Comparison of ENCODE assay signal across 8 cellular contexts in genomic region chr21:33478182-33478581, GRCh38. TPM values are rescaled to one million over a fixed set of nuclear protein-coding genes. Genes with fewer than 3 reads are reported as not detected.
A peak's percentile ranks its signal among the peaks of the same experiment; 100 is the strongest.
DNase-seq lines count a peak whose midpoint lies in the region; ATAC-seq, FAIRE-seq and TF ChIP-seq lines count a peak whose summit lies in the region.

No MANE protein-coding gene starts in this region.

- TF ChIP-seq CTCF in heart right ventricle (IDR thresholded peaks at IDR 0.05) (no peak), K562 (IDR thresholded peaks at IDR 0.05 in 2 of 3, conservative IDR thresholded peaks at IDR 0.05 in 1 of 3; ENCODE audit: insufficient read depth in 2 of 3, low read depth in 1 of 3, low read length in 3 of 3) (no peak)

- no TSS peak for BruUV-seq in K562 (replicated peaks; lab: Mats Ljungman, UMichigan)

- no peaks in the 10 kb centered on the region for H3K9me1 ChIP-seq in K562 (ENCODE audit: control insufficient read depth, insufficient read depth, low read length)

- peak overlapping the region; percentile 5 to 87; a peak in 3 of 4 replicates for H3K9ac ChIP-seq in K562 (ENCODE audit: insufficient read depth in 1 of 2, low read depth in 2 of 2, low read length in 2 of 2)

- CTCF ChIA-PET in K562 (lab: Yijun Ruan, JAX; ENCODE audit: low intra/inter-chr PET ratio) = no interaction called here

- H4K20me1 ChIP-seq in K562 (replicated peaks; ENCODE audit: control insufficient read depth, insufficient read depth, low read length) = no peaks in the 10 kb centered on the region

- H3K9me3 ChIP-seq in heart right ventricle (peaks cover 0 to 2% (median 0%) of the 10 kb centered on the region in 11 donors), K562 (replicated peaks; ENCODE audit: control insufficient read depth, insufficient read depth, low read depth, low read length) (no peaks in the 10 kb centered on the region; the same call in 1 of the 2 replicates), mesodermal cell (ENCODE audit: control insufficient read depth, low read length) (no peaks in the 10 kb centered on the region)

- WGBS in heart right ventricle, 2 donors = 69 to 72% methylated on average over 9 of the region's 9 CpGs
- 56% methylated on average over 9 of the region's 9 CpGs for WGBS in K562 (ENCODE audit: insufficient coverage, low coverage, missing lambda C conversion rate)
- 75 to 87% methylated on average over 9 of the region's 9 CpGs for WGBS in mesodermal cell (ENCODE audit: insufficient coverage in 2 of 2), 2 experiments
- 59% methylated on average over 9 of the region's 9 CpGs for WGBS in urinary bladder

- no peak for TF ChIP-seq RAD21 in K562 (CRISPR knock-in tag; conservative IDR thresholded peaks at IDR 0.05 in 1 of 2, IDR thresholded peaks at IDR 0.05 in 1 of 2)

- H3K4me1 ChIP-seq in heart right ventricle (peaks cover 0 to 31% (median 16%) of the 10 kb centered on the region in 9 donors), K562 (replicated peaks in 1 of 2; ENCODE audit: control insufficient read depth in 2 of 2, insufficient read depth in 2 of 2, low read length in 2 of 2) (peaks cover 7 to 16% of the 10 kb centered on the region in 2 experiments; a peak in 3 of 5 replicates), mesodermal cell (ENCODE audit: control insufficient read depth, insufficient read depth, low read length, poor library complexity, severe bottlenecking) (peaks cover 20% of the 10 kb centered on the region), urinary bladder (ENCODE audit: insufficient read depth) (no peaks in the 10 kb centered on the region)

- DNase-seq in heart right ventricle (no peak), left ventricle myocardium superior (no peak), K562 (ENCODE audit: extremely low read depth in 1 of 4, low spot score in 3 of 4) (peak in 1 of 4 experiments; percentile 20), COLO668 (lab: John Stamatoyannopoulos, UW; ENCODE audit: unreplicated experiment) (no peak), NCI-H1092 (lab: John Stamatoyannopoulos, UW) (no peak)

- TF ChIP-seq POLR2A in K562 (conservative IDR thresholded peaks at IDR 0.05) = no peak

- in situ Hi-C loops in K562 (cut with MboI) = no loop called here

- H2AFZ ChIP-seq in K562 (ENCODE audit: low read depth, low read length) = 0 out of 2 replicates have a peak overlapping the region, but pooled peaks have one; percentile 22

- no peak for ATAC-seq in heart right ventricle
- no peak for ATAC-seq in left ventricle myocardium superior
- ATAC-seq in K562 = no peak
- no peak for ATAC-seq in GM19455 (IDR thresholded peaks at IDR 0.05; ENCODE audit: unreplicated experiment)

- intact Hi-C loops in heart right ventricle (cut with DNase I) = loop anchor here in 2 of 10 donors (2.0 to 5.0 kb wide), 2 partner anchors 64 to 65 kb away; partner anchors contain the start of genes GART (in 2 of the 2) and SON (in 2 of the 2)
- intact Hi-C loops in left ventricle myocardium superior (cut with micrococcal nuclease) = no loop called here
- intact Hi-C loops in K562 (cut with micrococcal nuclease) = no loop called here

- H3K4me3 ChIP-seq in heart right ventricle (peak overlapping the region in 9 of 10 donors; percentile 91 to 99 (median 96)), K562 (peak overlapping the region; percentile 97; the same call in 1 of the 2 replicates), mesodermal cell (ENCODE audit: extremely low read depth, insufficient read depth, low read length, poor library complexity, severe bottlenecking) (peak overlapping the region; percentile 87), urinary bladder (ENCODE audit: low read depth, low read length) (peak overlapping the region; percentile 78)

- H3K79me2 ChIP-seq in K562 (ENCODE audit: control insufficient read depth, insufficient read depth, low read length) = peaks cover 37% of the 10 kb centered on the region

- H3K27ac ChIP-seq in heart right ventricle (peak overlapping the region in 5 of 10 donors; percentile 96 to 99 (median 99)), K562 (ENCODE audit: extremely low read depth, low read depth, low read length) (peak overlapping the region; percentile 90; the same call in 1 of the 3 replicates), mesodermal cell (ENCODE audit: low read depth, low read length, severe bottlenecking) (no peak overlapping the region), urinary bladder (ENCODE audit: low read depth) (no peak overlapping the region)

- no peak for FAIRE-seq in K562 (lab: Jason Lieb, UNC)

- H3K4me2 ChIP-seq in K562 (ENCODE audit: insufficient read depth, low read length) = peak overlapping the region; percentile 97

- TF ChIP-seq EP300 in K562 (IDR thresholded peaks at IDR 0.05; ENCODE audit: low read length) = no peak

- POLR2A ChIA-PET in K562 (lab: Yijun Ruan, JAX) = interaction anchor here (1.3 kb wide), 1 partner anchor 13 kb away, joined by 4 read pairs; the partner anchor contains the start of gene DNAJC28

- peaks cover 0 to 4% (median 0%) of the 10 kb centered on the region in 9 donors for H3K36me3 ChIP-seq in heart right ventricle
- peaks cover 4% of the 10 kb centered on the region; the same call in 1 of the 3 replicates for H3K36me3 ChIP-seq in K562 (ENCODE audit: control insufficient read depth, insufficient read depth, low read length)
- peaks cover 8% of the 10 kb centered on the region for H3K36me3 ChIP-seq in mesodermal cell (ENCODE audit: control insufficient read depth, insufficient read depth, low read length)
- H3K36me3 ChIP-seq in urinary bladder (ENCODE audit: insufficient read depth) = no peaks in the 10 kb centered on the region

- no peaks in the 10 kb centered on the region for H3K27me3 ChIP-seq in heart right ventricle
- no peaks in the 10 kb centered on the region for H3K27me3 ChIP-seq in K562 (ENCODE audit: control insufficient read depth in 2 of 2, insufficient read depth in 2 of 2, low read length in 2 of 2)

TF ChIP-seq in K562, 482 proteins besides CTCF, POLR2A, EP300 and RAD21:
- no peak for TF ChIP-seq ZNF444 (CRISPR knock-in tag; IDR thresholded peaks at IDR 0.05)
- TF ChIP-seq, protein P1, sequence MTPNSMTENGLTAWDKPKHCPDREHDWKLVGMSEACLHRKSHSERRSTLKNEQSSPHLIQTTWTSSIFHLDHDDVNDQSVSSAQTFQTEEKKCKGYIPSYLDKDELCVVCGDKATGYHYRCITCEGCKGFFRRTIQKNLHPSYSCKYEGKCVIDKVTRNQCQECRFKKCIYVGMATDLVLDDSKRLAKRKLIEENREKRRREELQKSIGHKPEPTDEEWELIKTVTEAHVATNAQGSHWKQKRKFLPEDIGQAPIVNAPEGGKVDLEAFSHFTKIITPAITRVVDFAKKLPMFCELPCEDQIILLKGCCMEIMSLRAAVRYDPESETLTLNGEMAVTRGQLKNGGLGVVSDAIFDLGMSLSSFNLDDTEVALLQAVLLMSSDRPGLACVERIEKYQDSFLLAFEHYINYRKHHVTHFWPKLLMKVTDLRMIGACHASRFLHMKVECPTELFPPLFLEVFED (CRISPR knock-in tag; conservative IDR thresholded peaks at IDR 0.05) = 0 out of 2 replicates have a peak, but pooled peaks have one; percentile 3

RNA-seq across cellular contexts. Expression of gene TMEM50B, which starts 1.6 kb away (rescaled TPM):
- total RNA-seq in heart right ventricle = 10 to 100 TPM; 26.7 to 40.7 (median 29.6) TPM
- 10 to 100 TPM; 43.3 to 71.4 TPM for polyA plus RNA-seq in heart right ventricle
- 32.8 TPM for total RNA-seq in left ventricle myocardium superior
- total RNA-seq in K562 (2011; cell fraction: chromatin; rRNA removed; ENCODE audit: low replicate concordance) = 80.7 and 176 TPM in 2 replicates
- total RNA-seq in K562 (2011; cell fraction: nucleolus; rRNA removed) = 63.4 and 65.5 TPM in 2 replicates
- 122 and 158 TPM in 2 replicates for total RNA-seq in K562 (2011; cell fraction: nucleoplasm; rRNA removed)
- 19.8 and 20.5 TPM in 2 replicates for total RNA-seq in K562 (2014; rRNA removed)
- 28.9 and 29.6 TPM in 2 replicates for total RNA-seq in K562 (2014; rRNA removed; fragmentation: Illumina TruSeq; extraction: Trizol)
- total RNA-seq in K562 (2015; rRNA removed; fragmentation: Illumina TruSeq; extraction: Trizol) = 23.9 and 26.6 TPM in 2 replicates
- total RNA-seq in K562 (2021) = 24.1 and 25.7 TPM in 2 replicates
- polyA plus RNA-seq in K562 (2011; rRNA removed) = 64.6 and 80.1 TPM in 2 replicates
- 17.4 and 47.8 TPM in 2 replicates for polyA plus RNA-seq in K562 (2011; cell fraction: cytosol; rRNA removed)
- polyA plus RNA-seq in K562 (2011; cell fraction: nucleus; rRNA removed) = 123 and 167 TPM in 2 replicates
- 23.7 and 39.6 TPM in 2 replicates for polyA plus RNA-seq in K562 (2012)
- polyA plus RNA-seq in K562 (2014; fragmentation: Illumina TruSeq; extraction: Trizol) = 23.3 and 28.8 TPM in 2 replicates
- 10 to 100 TPM; 41.3 to 49.1 TPM for polyA plus RNA-seq in K562 (2014; fragmentation: Nextera tagmentation; extraction: Ambion mirVana)
- 39.6 and 40.7 TPM in 2 replicates for polyA plus RNA-seq in K562 (2014; rRNA removed)
- polyA minus RNA-seq in K562 (2011; rRNA and poly(A)+ RNA removed) = 23.1 and 28.5 TPM in 2 replicates
- 6.7 and 7.5 TPM in 2 replicates for polyA minus RNA-seq in K562 (2011; cell fraction: cytosol; rRNA and poly(A)+ RNA removed)
- 18.4 and 34.7 TPM in 2 replicates for polyA minus RNA-seq in K562 (2011; cell fraction: nucleus; rRNA and poly(A)+ RNA removed)
- 33.5 TPM for polyA plus RNA-seq in mesodermal cell (2013, experiment 1 of 2)
- 31.2 TPM for polyA plus RNA-seq in mesodermal cell (2013, experiment 2 of 2)
- total RNA-seq in urinary bladder = 80.7 TPM
- polyA plus RNA-seq in urinary bladder = 66.7 TPM

RNA-seq across cellular contexts. Expression of gene DNAJC28, which starts 13.3 kb away (rescaled TPM):
- total RNA-seq in heart right ventricle = 10 to 100 TPM in 1 of 10 donors, 1 to 10 TPM in 9; 4.5 to 10.1 (median 6.9) TPM
- polyA plus RNA-seq in heart right ventricle = 1 to 10 TPM; 2.2 to 4.2 TPM
- total RNA-seq in left ventricle myocardium superior = 6.7 TPM
- 1.8 and 5.7 TPM in 2 replicates for total RNA-seq in K562 (2011; cell fraction: chromatin; rRNA removed; ENCODE audit: low replicate concordance)
- total RNA-seq in K562 (2011; cell fraction: nucleolus; rRNA removed) = 1.7 and 2.5 TPM in 2 replicates
- 1.8 and 2.3 TPM in 2 replicates for total RNA-seq in K562 (2011; cell fraction: nucleoplasm; rRNA removed)
- total RNA-seq in K562 (2014; rRNA removed) = 0.53 and 1.6 TPM in 2 replicates
- total RNA-seq in K562 (2014; rRNA removed; fragmentation: Illumina TruSeq; extraction: Trizol) = 1.1 and 1.4 TPM in 2 replicates
- 0.72 and 1.2 TPM in 2 replicates for total RNA-seq in K562 (2015; rRNA removed; fragmentation: Illumina TruSeq; extraction: Trizol)
- total RNA-seq in K562 (2021) = 0.49 and 0.82 TPM in 2 replicates
- polyA plus RNA-seq in K562 (2011; rRNA removed) = 1.4 and 2.0 TPM in 2 replicates
- polyA plus RNA-seq in K562 (2011; cell fraction: cytosol; rRNA removed) = 0.24 and 0.29 TPM in 2 replicates
- polyA plus RNA-seq in K562 (2011; cell fraction: nucleus; rRNA removed) = 0.43 and 0.44 TPM in 2 replicates
- 0.39 and 0.74 TPM in 2 replicates for polyA plus RNA-seq in K562 (2012)
- polyA plus RNA-seq in K562 (2014; fragmentation: Illumina TruSeq; extraction: Trizol) = 0.68 and 0.91 TPM in 2 replicates
- polyA plus RNA-seq in K562 (2014; fragmentation: Nextera tagmentation; extraction: Ambion mirVana) = under 1 TPM; 0.75 to 0.92 TPM
- polyA plus RNA-seq in K562 (2014; rRNA removed) = 1.3 and 2.5 TPM in 2 replicates
- polyA minus RNA-seq in K562 (2011; rRNA and poly(A)+ RNA removed) = 1.7 and 3.1 TPM in 2 replicates
- 0.48 TPM in 1 of 2 replicates, not detected in the other for polyA minus RNA-seq in K562 (2011; cell fraction: cytosol; rRNA and poly(A)+ RNA removed)
- 1.1 and 2.6 TPM in 2 replicates for polyA minus RNA-seq in K562 (2011; cell fraction: nucleus; rRNA and poly(A)+ RNA removed)
- polyA plus RNA-seq in mesodermal cell (2013, experiment 1 of 2) = 1.7 TPM
- 3.1 TPM for polyA plus RNA-seq in mesodermal cell (2013, experiment 2 of 2)
- total RNA-seq in urinary bladder = 2.7 TPM
- polyA plus RNA-seq in urinary bladder = 1.2 TPM
